Comparison of ENCODE assay signal across 25 cellular contexts in the genomic region with DNA sequence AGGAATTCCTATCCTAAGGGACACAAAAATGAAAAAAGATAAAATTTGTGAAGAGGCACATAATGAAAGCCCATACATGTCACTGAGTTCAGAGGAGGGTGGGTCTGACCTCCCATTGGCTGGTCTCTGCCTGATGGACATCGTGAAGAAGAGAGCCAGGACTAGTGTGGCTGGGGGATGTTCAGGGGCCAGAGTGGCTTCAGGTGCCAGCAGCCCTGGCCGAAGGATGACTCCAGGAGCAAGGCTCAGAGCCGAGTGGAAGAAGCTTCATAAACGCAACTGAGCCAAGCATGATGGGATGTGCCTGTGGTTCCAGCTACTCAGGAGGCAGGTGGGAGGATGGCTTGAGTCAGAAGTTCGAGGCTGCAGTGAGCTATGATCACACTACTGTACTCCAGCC. TPM values are rescaled to one million over a fixed set of nuclear protein-coding genes. Genes with fewer than 3 reads are reported as not detected.
DNase-seq lines count a peak whose midpoint lies in the region; ATAC-seq and TF ChIP-seq lines count a peak whose summit lies in the region.
"Had no signal": no experiment of that assay in that cellular context is flagged by ENCODE, and none has a peak within 500 bp of the region (broad histone marks: within the 10 kb centered on the region; RNA-seq: fewer than 3 reads in every experiment).

No MANE protein-coding gene starts in this region.

- TF ChIP-seq POLR2A in vagina (IDR thresholded peaks at IDR 0.05), result no peak

- H2AFZ ChIP-seq in hepatocyte (no peak overlapping the region), MM.1S (ENCODE audit: low read length) (no peak overlapping the region)

- H3K27me3 Mint-ChIP-seq in natural killer cell treated with Interleukin-12 subunit alpha and Interleukin-12 subunit beta and Interleukin-15 and Interleukin-18, amount 100 ng/mL, for 72 hours, result no peaks in the 10 kb centered on the region
- H3K27me3 Mint-ChIP-seq in natural killer cell (ENCODE audit: low read depth in 2 of 2), result no peaks in the 10 kb centered on the region
- H3K27me3 Mint-ChIP-seq: naive B cell had no signal

- H3F3A ChIP-seq in MM.1S (ENCODE audit: insufficient read depth, low read length), result no peaks in the 10 kb centered on the region

- H3K9me3 ChIP-seq in SJSA1 (replicated peaks) (no peaks in the 10 kb centered on the region), hepatocyte (ENCODE audit: low read depth) (no peaks in the 10 kb centered on the region), vagina (no peaks in the 10 kb centered on the region), MM.1S (replicated peaks; ENCODE audit: insufficient read depth, low read length) (no peaks in the 10 kb centered on the region)
- H3K9me3 ChIP-seq: BLaER1, body of pancreas, left ventricle myocardium inferior, ovary, upper lobe of left lung had no signal

- H3K4me1 Mint-ChIP-seq in natural killer cell treated with Interleukin-12 subunit alpha and Interleukin-12 subunit beta and Interleukin-15 and Interleukin-18, amount 100 ng/mL, for 72 hours (ENCODE audit: low read depth in 2 of 2), result peaks cover 54 to 56% of the 10 kb centered on the region in 2 donors
- peaks cover 48 to 51% of the 10 kb centered on the region in 2 donors for H3K4me1 Mint-ChIP-seq in natural killer cell

- no peaks in the 10 kb centered on the region for H4K20me1 ChIP-seq in hepatocyte (ENCODE audit: insufficient read depth, poor library complexity, severe bottlenecking)
- no peaks in the 10 kb centered on the region for H4K20me1 ChIP-seq in MM.1S (ENCODE audit: insufficient read depth, low read length)
- H4K20me1 ChIP-seq: BLaER1 had no signal

- 97% methylated on average over 5 of the region's 5 CpGs for WGBS in hepatocyte (ENCODE audit: low lambda C conversion rate, missing lambda C conversion rate)

- H3K4me2 ChIP-seq in hepatocyte (no peak overlapping the region), MM.1S (ENCODE audit: low read depth, low read length) (no peak overlapping the region)
- H3K4me2 ChIP-seq: BLaER1 had no signal

- H3K27me3 ChIP-seq in SJSA1 (replicated peaks), result no peaks in the 10 kb centered on the region
- H3K27me3 ChIP-seq in hepatocyte, result no peaks in the 10 kb centered on the region
- H3K27me3 ChIP-seq in vagina, result no peaks in the 10 kb centered on the region
- H3K27me3 ChIP-seq in MM.1S (replicated peaks; ENCODE audit: insufficient read depth, low read length), result no peaks in the 10 kb centered on the region
- H3K27me3 ChIP-seq: BLaER1, body of pancreas, ovary, upper lobe of left lung had no signal

- H3K4me3 ChIP-seq in SJSA1, result no peak overlapping the region
- no peak overlapping the region for H3K4me3 ChIP-seq in hepatocyte
- H3K4me3 ChIP-seq in vagina, result no peak overlapping the region
- no peak overlapping the region for H3K4me3 ChIP-seq in MM.1S (ENCODE audit: low read length)
- H3K4me3 ChIP-seq: BLaER1, body of pancreas, left ventricle myocardium inferior, ovary, skin epidermis, upper lobe of left lung had no signal

- TF ChIP-seq CTCF in natural killer cell (IDR thresholded peaks at IDR 0.05) (no peak), hepatocyte (IDR thresholded peaks at IDR 0.05; ENCODE audit: poor library complexity) (no peak), vagina (IDR thresholded peaks at IDR 0.05) (no peak), MM.1S (IDR thresholded peaks at IDR 0.05; ENCODE audit: low read length) (no peak)

- no peak for ATAC-seq in natural killer cell treated with Interleukin-12 subunit alpha and Interleukin-12 subunit beta and Interleukin-15 and Interleukin-18, amount 100 ng/mL, for 72 hours
- ATAC-seq in natural killer cell, result no peak
- ATAC-seq in HG02642 (IDR thresholded peaks at IDR 0.05; ENCODE audit: poor library complexity, unreplicated experiment), result no peak
- ATAC-seq: body of pancreas had no signal

- peak overlapping the region; percentile 51 to 55 for H3K27ac Mint-ChIP-seq in natural killer cell treated with Interleukin-12 subunit alpha and Interleukin-12 subunit beta and Interleukin-15 and Interleukin-18, amount 100 ng/mL, for 72 hours
- peak overlapping the region in 1 of 2 donors; percentile 6 for H3K27ac Mint-ChIP-seq in natural killer cell

- H3K9me2 ChIP-seq in hepatocyte (replicated peaks; ENCODE audit: insufficient read depth) (no peaks in the 10 kb centered on the region), MM.1S (replicated peaks; ENCODE audit: insufficient read depth, low read length) (no peaks in the 10 kb centered on the region)

- H3K4me1 ChIP-seq in SJSA1 (replicated peaks) (peaks cover 78% of the 10 kb centered on the region), hepatocyte (ENCODE audit: insufficient read depth) (peaks cover 50% of the 10 kb centered on the region), vagina (peaks cover 45% of the 10 kb centered on the region), MM.1S (ENCODE audit: low read length) (no peaks in the 10 kb centered on the region)

- H3K36me3 Mint-ChIP-seq in natural killer cell treated with Interleukin-12 subunit alpha and Interleukin-12 subunit beta and Interleukin-15 and Interleukin-18, amount 100 ng/mL, for 72 hours, result peaks cover 6% of the 10 kb centered on the region
- no peaks in the 10 kb centered on the region for H3K36me3 Mint-ChIP-seq in natural killer cell
- H3K36me3 Mint-ChIP-seq: naive B cell had no signal

- intact Hi-C loops in natural killer cell (cut with micrococcal nuclease), result no loop called here
- intact Hi-C loops in vagina (cut with DNase I), result no loop called here

- peak overlapping the region; percentile 27 for H3K4me3 Mint-ChIP-seq in natural killer cell treated with Interleukin-12 subunit alpha and Interleukin-12 subunit beta and Interleukin-15 and Interleukin-18, amount 100 ng/mL, for 72 hours
- no peak overlapping the region for H3K4me3 Mint-ChIP-seq in natural killer cell
- H3K4me3 Mint-ChIP-seq: naive B cell had no signal

- no peaks in the 10 kb centered on the region for H3K36me3 ChIP-seq in SJSA1
- no peaks in the 10 kb centered on the region for H3K36me3 ChIP-seq in hepatocyte (replicated peaks; ENCODE audit: insufficient read depth, low read depth)
- no peaks in the 10 kb centered on the region for H3K36me3 ChIP-seq in vagina
- H3K36me3 ChIP-seq in MM.1S (replicated peaks; ENCODE audit: insufficient read depth, low read length), result no peaks in the 10 kb centered on the region
- H3K36me3 ChIP-seq: BLaER1, left ventricle myocardium inferior, ovary, upper lobe of left lung had no signal

- H3K27ac ChIP-seq in SJSA1 (peak overlapping the region; percentile 74), hepatocyte (peak overlapping the region; percentile 84), vagina (no peak overlapping the region), MM.1S (ENCODE audit: low read length) (no peak overlapping the region)
- H3K27ac ChIP-seq: BLaER1, body of pancreas, left ventricle myocardium inferior, ovary, skin epidermis, upper lobe of left lung had no signal

- no peak for DNase-seq in natural killer cell treated with Interleukin-12 subunit alpha and Interleukin-12 subunit beta and Interleukin-15 and Interleukin-18, amount 100 ng/mL, for 72 hours (ENCODE audit: low spot score)
- no peak for DNase-seq in natural killer cell
- no peak for DNase-seq in SJSA1 (ENCODE audit: low read depth in 1 of 2, low spot score in 2 of 2)
- DNase-seq in hepatocyte (ENCODE audit: low spot score), result no peak
- DNase-seq in vagina (ENCODE audit: extremely low spot score in 2 of 2), result peak; percentile 56 to 74
- DNase-seq in MM.1S, result no peak
- no peak for DNase-seq in DMS153 treated with DMSO at 0.1 percent for 48 hours (lab: John Stamatoyannopoulos, UW; ENCODE audit: unreplicated experiment)
- DNase-seq: activated CD4-positive, alpha-beta T cell treated with anti-CD3 and anti-CD28 coated beads, Interleukin-2, amount 50 U/mL, for 48 hours; activated gamma-delta T cell treated with Interleukin-2 at 50 U/mL for 16 hours; body of pancreas; Calu3; effector CD4-positive, alpha-beta T cell; islet precursor cell; left ventricle myocardium inferior; MV-4-11; naive B cell; NCI-H1436 treated with DMSO at 0.1 percent for 48 hours; NCI-H446 treated with DMSO at 0.1 percent for 48 hours; ovary; stimulated activated CD4-positive, alpha-beta T cell treated with anti-CD3 and anti-CD28 coated beads, Interleukin-2, amount 100 ng/mL, for 24 hours; substantia nigra; upper lobe of left lung had no signal

- no peaks in the 10 kb centered on the region for H3K9me3 Mint-ChIP-seq in natural killer cell treated with Interleukin-12 subunit alpha and Interleukin-12 subunit beta and Interleukin-15 and Interleukin-18, amount 100 ng/mL, for 72 hours
- no peaks in the 10 kb centered on the region for H3K9me3 Mint-ChIP-seq in natural killer cell

- no peaks in the 10 kb centered on the region for H3K79me2 ChIP-seq in hepatocyte
- H3K79me2 ChIP-seq in MM.1S (ENCODE audit: low read length), result no peaks in the 10 kb centered on the region

- H3K9ac ChIP-seq in MM.1S (ENCODE audit: low read length), result no peak overlapping the region
- H3K9ac ChIP-seq: BLaER1 had no signal

RNA-seq across cellular contexts. Expression of gene ATP5PO, which starts 56.9 kb away (rescaled TPM):
- total RNA-seq in natural killer cell treated with Interleukin-12 subunit alpha and Interleukin-12 subunit beta and Interleukin-15 and Interleukin-18, amount 100 ng/mL, for 72 hours, result 100 to 1,000 TPM; 123 to 142 TPM
- 10 to 100 TPM; 80.4 to 95.4 (median 94.9) TPM for total RNA-seq in natural killer cell
- total RNA-seq in SJSA1 (2014; rRNA removed; shearing (Covaris generic)), result 276 and 326 TPM in 2 replicates
- total RNA-seq in hepatocyte, result 208 and 215 TPM in 2 replicates
- 311 and 354 TPM in 2 replicates for polyA plus RNA-seq in hepatocyte
- total RNA-seq in vagina, result 133 TPM

Comparison
In these comparisons a context has a peak if more than half of its experiments do, and no peak if none do; other contexts are left out.
1. DNase-seq: peak in vagina (2 of 2); none in natural killer cell treated with Interleukin-12 subunit alpha and Interleukin-12 subunit beta and Interleukin-15 and Interleukin-18, amount 100 ng/mL, for 72 hours (single experiment), natural killer cell (single experiment), SJSA1 (0 of 2), hepatocyte (single experiment), MM.1S (single experiment) and DMS153 treated with DMSO at 0.1 percent for 48 hours (single experiment).
2. H3K27ac ChIP-seq: peak in SJSA1 (single experiment) and hepatocyte (single experiment); none in vagina (single experiment) and MM.1S (single experiment).